Comparison of ENCODE assay signal across 1 cellular context in genomic region chr6:135186255-135186654, GRCh38.
TF ChIP-seq lines count a peak whose summit lies in the region.

No MANE protein-coding gene starts in this region.

TF ChIP-seq in K562, 482 proteins besides CTCF, POLR2A, EP300 and RAD21 (continued from another document):
- peak; percentile 24 to 63; a peak in 1 of 4 replicates for TF ChIP-seq TRIM24 (IDR thresholded peaks at IDR 0.05)
- no peak for TF ChIP-seq ELF2 (CRISPR knock-in tag; IDR thresholded peaks at IDR 0.05)
- 0 out of 2 replicates have a peak, but pooled peaks have one; percentile 22 for TF ChIP-seq HDGF (IDR thresholded peaks at IDR 0.05)
